ENCODE assay signal across 34 cellular contexts in the genomic region with DNA sequence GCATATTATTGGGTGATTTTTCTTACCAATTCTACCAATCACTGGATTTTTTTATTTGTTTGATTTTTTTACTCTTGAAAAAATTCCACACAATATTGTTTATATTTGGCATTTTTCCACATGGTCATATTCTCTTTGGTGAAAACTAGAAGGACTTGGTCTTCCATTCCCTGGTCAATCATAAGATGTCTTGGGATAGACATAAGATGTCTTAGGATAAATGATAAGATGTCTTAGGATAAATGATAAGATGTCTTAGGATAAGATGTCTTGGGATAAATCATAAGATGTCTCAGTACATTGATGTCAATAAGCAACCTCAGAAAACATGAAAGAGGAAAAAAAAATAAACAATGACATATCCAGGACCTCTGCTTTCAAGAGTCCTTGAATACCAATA.
"Had no signal": no experiment of that assay in that cellular context is flagged by ENCODE, and none has a peak within 500 bp of the region (broad histone marks: within the 10 kb centered on the region; RNA-seq: fewer than 3 reads in every experiment).

No MANE protein-coding gene starts in this region.

- H3K27me3 ChIP-seq: adrenal gland, ascending aorta, body of pancreas, brain microvascular endothelial cell, breast epithelium, cardiac muscle cell had no signal

- DNase-seq: activated effector memory CD4-positive, alpha-beta T cell treated with anti-CD3 and anti-CD28 coated beads, Interleukin-2, amount 50 U/mL, for 16 hours; activated effector memory CD4-positive, alpha-beta T cell treated with Interleukin-2 at 50 U/mL for 16 hours; activated gamma-delta T cell; activated gamma-delta T cell treated with Interleukin-2 at 50 U/mL for 16 hours; activated naive CD4-positive, alpha-beta T cell; activated naive CD4-positive, alpha-beta T cell treated with anti-CD3 and anti-CD28 coated beads for 36 hours; activated naive CD4-positive, alpha-beta T cell treated with anti-CD3 and anti-CD28 coated beads, Interleukin-2, amount 10 ng/mL, durations not matched to agents 7 days and 5 days; activated naive CD4-positive, alpha-beta T cell treated with anti-CD3 and anti-CD28 coated beads, Interleukin-2, amount 50 U/mL, for 16 hours; activated naive CD4-positive, alpha-beta T cell treated with Interleukin-2 at 50 U/mL for 16 hours; activated naive CD8-positive, alpha-beta T cell treated with anti-CD3 and anti-CD28 coated beads for 36 hours; activated naive CD8-positive, alpha-beta T cell treated with anti-CD3 and anti-CD28 coated beads, Interleukin-2, amount 10 ng/mL, durations not matched to agents 7 days and 5 days; activated naive CD8-positive, alpha-beta T cell treated with anti-CD3 and anti-CD28 coated beads, Interleukin-2, amount 50 U/mL, for 24 hours; activated T-cell treated with anti-CD3 and anti-CD28 coated beads, Interleukin-2, amount 50 U/mL, for 1 hour; activated T-cell treated with anti-CD3 and anti-CD28 coated beads, Interleukin-2, amount 50 U/mL, for 24 hours; activated T-cell treated with anti-CD3 and anti-CD28 coated beads, Interleukin-2, amount 50 U/mL, for 4 hours; activated T-cell treated with anti-CD3 and anti-CD28 coated beads, Interleukin-2, amount 50 U/mL, for 48 hours; activated T-cell treated with anti-CD3 and anti-CD28 coated beads, Interleukin-2, amount 50 U/mL, for 72 hours; adrenal gland; amniotic stem cell; amygdala; anterior cingulate cortex; aorta; body of pancreas; brain microvascular endothelial cell; caudate nucleus; central memory CD4-positive, alpha-beta T cell; cerebellar nuclear complex had no signal

- H3K27ac ChIP-seq: adrenal gland, ascending aorta, body of pancreas, brain microvascular endothelial cell, breast epithelium, cardiac muscle cell had no signal

- FAIRE-seq: astrocyte, bronchial epithelial cell had no signal

- ATAC-seq: activated naive CD4-positive, alpha-beta T cell treated with anti-CD3 and anti-CD28 coated beads, Interleukin-2, amount 50 U/mL, for 72 hours; activated naive CD8-positive, alpha-beta T cell treated with anti-CD3 and anti-CD28 coated beads, Interleukin-2, amount 50 U/mL, for 24 hours; activated T-cell treated with anti-CD3 and anti-CD28 coated beads, Interleukin-2, amount 50 U/mL, for 4 hours; activated T-cell treated with anti-CD3 and anti-CD28 coated beads, Interleukin-2, amount 50 U/mL, for 72 hours; activated T-helper 17 cell treated with anti-CD3 and anti-CD28 coated beads, Interleukin-2, amount 50 U/mL, for 72 hours; body of pancreas had no signal

- H3K36me3 ChIP-seq: adrenal gland, ascending aorta, brain microvascular endothelial cell, breast epithelium, cardiac muscle cell had no signal

- H3K4me1 ChIP-seq: adrenal gland, ascending aorta, body of pancreas, breast epithelium had no signal

- H3K4me3 ChIP-seq: adrenal gland, ascending aorta, body of pancreas, breast epithelium, cardiac muscle cell had no signal

- H3K9me3 ChIP-seq: adrenal gland had no signal
